In the genomic region with DNA sequence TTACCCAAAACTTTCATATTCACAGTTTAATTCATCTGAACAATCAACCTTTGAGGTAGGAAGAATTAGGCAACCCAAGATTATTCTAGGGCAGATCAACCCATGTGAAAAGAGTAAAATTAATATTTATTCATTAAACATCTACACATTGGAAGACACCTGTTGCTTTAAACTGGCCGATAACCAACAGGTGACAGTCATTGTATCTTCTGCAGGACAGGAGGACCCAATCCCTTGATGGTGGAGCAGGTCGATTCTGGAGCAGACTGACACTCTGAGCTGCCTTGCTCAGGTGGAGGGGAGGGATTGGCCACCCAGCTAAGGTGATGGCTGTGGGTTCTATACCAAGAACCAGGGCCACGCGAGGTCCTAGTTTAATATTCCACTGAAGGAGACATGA, we compare ENCODE assay signal across 34 cellular contexts.
DNase-seq lines count a peak whose midpoint lies in the region; ATAC-seq and TF ChIP-seq lines count a peak whose summit lies in the region.
"Had no signal": no experiment of that assay in that cellular context is flagged by ENCODE, and none has a peak within 500 bp of the region (broad histone marks: within the 10 kb centered on the region; RNA-seq: fewer than 3 reads in every experiment).

No MANE protein-coding gene starts in this region.

- peaks cover 16% of the 10 kb centered on the region for H3K9me1 ChIP-seq in IMR-90 (ENCODE audit: insufficient read depth, low read length)

- peak overlapping the region; percentile 73; the same call in 2 of the 3 replicates for H2BK15ac ChIP-seq in IMR-90 (ENCODE audit: low read depth, low read length)
- H2BK15ac ChIP-seq in mesendoderm (replicated peaks; ENCODE audit: low read depth), result no peak overlapping the region
- H2BK15ac ChIP-seq in neuronal stem cell (ENCODE audit: low read length), result no peak overlapping the region

- H4K5ac ChIP-seq in IMR-90 (ENCODE audit: low read depth, low read length), result peak overlapping the region; percentile 62; the same call in 1 of the 2 replicates
- H4K5ac ChIP-seq in mesendoderm (ENCODE audit: low read length), result no peak overlapping the region

- H3K79me1 ChIP-seq in IMR-90 (ENCODE audit: low read depth in 1 of 2, low read length in 2 of 2), result no peaks in the 10 kb centered on the region
- H3K79me1 ChIP-seq in mesendoderm (ENCODE audit: low read length), result no peaks in the 10 kb centered on the region
- no peaks in the 10 kb centered on the region for H3K79me1 ChIP-seq in neuronal stem cell (ENCODE audit: low read depth, low read length)

- H3K56ac ChIP-seq in IMR-90 (ENCODE audit: extremely low read depth, insufficient read depth, low read length), result no peak overlapping the region
- H3K56ac ChIP-seq in mesendoderm (ENCODE audit: low read length), result no peak overlapping the region

- no peak overlapping the region for H2BK5ac ChIP-seq in IMR-90 (ENCODE audit: low read depth, low read length, poor library complexity, severe bottlenecking)
- no peak overlapping the region for H2BK5ac ChIP-seq in mesendoderm (ENCODE audit: low read length)
- no peak overlapping the region for H2BK5ac ChIP-seq in neuronal stem cell (ENCODE audit: low read length)

- no peaks in the 10 kb centered on the region for H3K9me3 Mint-ChIP-seq in type B pancreatic cell
- H3K9me3 Mint-ChIP-seq: CD8-positive, alpha-beta T cell had no signal

- H2BK120ac ChIP-seq in IMR-90 (ENCODE audit: low read depth, low read length) (peak overlapping the region; percentile 63), mesendoderm (ENCODE audit: low read depth, low read length) (no peak overlapping the region), neuronal stem cell (ENCODE audit: low read depth, low read length) (no peak overlapping the region)

- H3K4me1 ChIP-seq in HEK293 (ENCODE audit: control insufficient read depth, insufficient read depth, low read length), result peaks cover 5% of the 10 kb centered on the region
- peaks cover 24% of the 10 kb centered on the region for H3K4me1 ChIP-seq in IMR-90 (ENCODE audit: control insufficient read depth, insufficient read depth, low read length)
- no peaks in the 10 kb centered on the region for H3K4me1 ChIP-seq in mesendoderm (ENCODE audit: control insufficient read depth, low read depth, low read length)
- peaks cover 0 to 8% of the 10 kb centered on the region in 2 donors for H3K4me1 ChIP-seq in neuronal stem cell (ENCODE audit: control insufficient read depth in 2 of 2, insufficient read depth in 1 of 2, low read depth in 1 of 2, low read length in 2 of 2)
- H3K4me1 ChIP-seq: BE2C, BLaER1 had no signal

- 100% methylated on average over 1 of the region's 4 CpGs; no CpG with 5 or more reads in 1 of the 2 experiments for WGBS in IMR-90 (ENCODE audit: extremely low coverage in 2 of 2, insufficient read length in 1 of 2), 2 experiments
- WGBS in mesendoderm (ENCODE audit: extremely low coverage, insufficient coverage, low lambda C conversion rate), result no CpG with 5 or more reads among the region's 4 CpGs
- no CpG with 5 or more reads among the region's 4 CpGs for WGBS in neuronal stem cell (ENCODE audit: extremely low coverage in 2 of 2, insufficient read length in 2 of 2, insufficient replicate concordance in 1 of 2), 2 donors

- H3K18ac ChIP-seq in IMR-90 (ENCODE audit: low read depth, low read length) (peak overlapping the region; percentile 22; the same call in 1 of the 2 replicates), mesendoderm (ENCODE audit: low read length) (no peak overlapping the region), neuronal stem cell (ENCODE audit: low read length) (no peak overlapping the region)

- H3K4me3 ChIP-seq in HEK293 (ENCODE audit: low read depth, low read length) (no peak overlapping the region), IMR-90 (ENCODE audit: insufficient read depth, low read depth, low read length) (no peak overlapping the region), mesendoderm (ENCODE audit: low read length) (no peak overlapping the region), neuronal stem cell (ENCODE audit: low read length in 2 of 2) (no peak overlapping the region)
- H3K4me3 ChIP-seq: A549; BLaER1; BLaER1 treated with 17β-estradiol and CSF1 and Interleukin-3, amounts not matched to agents 10 nM and 100 nM had no signal

- H3K27me3 ChIP-seq in IMR-90 (ENCODE audit: control insufficient read depth, insufficient read depth, low read length) (no peaks in the 10 kb centered on the region), mesendoderm (ENCODE audit: insufficient read depth, low read length, poor library complexity) (no peaks in the 10 kb centered on the region), neuronal stem cell (ENCODE audit: control insufficient read depth in 3 of 3, insufficient read depth in 3 of 3, low read depth in 1 of 3, low read length in 3 of 3) (no peaks in the 10 kb centered on the region)
- H3K27me3 ChIP-seq: BE2C, BLaER1 had no signal

- H2AK5ac ChIP-seq in IMR-90 (ENCODE audit: low read depth, low read length), result peak overlapping the region; percentile 87
- H2AK5ac ChIP-seq in mesendoderm (ENCODE audit: low read length), result no peak overlapping the region
- H2AK5ac ChIP-seq in neuronal stem cell (ENCODE audit: low read depth, low read length), result no peak overlapping the region

- no TSS peak for BruUV-seq in IMR-90 (replicated peaks; lab: Mats Ljungman, UMichigan)

- peaks cover 35% of the 10 kb centered on the region for H3K4me1 Mint-ChIP-seq in type B pancreatic cell (ENCODE audit: unreplicated experiment)
- H3K4me1 Mint-ChIP-seq: B cell; CD14-positive monocyte; CD4-positive, alpha-beta memory T cell; CD4-positive, CD25-positive, alpha-beta regulatory T cell had no signal

- TF ChIP-seq CTCF in HEK293 (tag by site-specific recombination; IDR thresholded peaks at IDR 0.05), result no peak
- TF ChIP-seq CTCF in IMR-90 (conservative IDR thresholded peaks at IDR 0.05; ENCODE audit: low read depth, low read length), result no peak
- no peak for TF ChIP-seq CTCF in type B pancreatic cell (conservative IDR thresholded peaks at IDR 0.05)

- no peak overlapping the region for H3K27ac ChIP-seq in HEK293 (ENCODE audit: extremely low read depth, low read depth, low read length)
- no peak overlapping the region for H3K27ac ChIP-seq in IMR-90 (ENCODE audit: insufficient read depth, low read length)
- no peak overlapping the region for H3K27ac ChIP-seq in mesendoderm (ENCODE audit: low read depth, low read length)
- H3K27ac ChIP-seq in neuronal stem cell (replicated peaks; ENCODE audit: low read length), result no peak overlapping the region
- H3K27ac ChIP-seq: A549; BLaER1; BLaER1 treated with 17β-estradiol and CSF1 and Interleukin-3, amounts not matched to agents 10 nM and 100 nM; C4-2B had no signal

- no peak overlapping the region for H3K9ac ChIP-seq in IMR-90 (ENCODE audit: low read depth, low read length)
- H3K9ac ChIP-seq in mesendoderm (ENCODE audit: low read length), result no peak overlapping the region
- peak overlapping the region; percentile 40 for H3K9ac ChIP-seq in neuronal stem cell (ENCODE audit: low read depth, low read length, poor library complexity)
- H3K9ac ChIP-seq: BLaER1; BLaER1 treated with 17β-estradiol and CSF1 and Interleukin-3, amounts not matched to agents 10 nM and 100 nM had no signal

- dilution Hi-C loops in IMR-90 (cut with HindIII; ENCODE audit: low sequenced_read_pairs, unreplicated experiment), result no loop called here

- no peak for TF ChIP-seq RAD21 in IMR-90 (IDR thresholded peaks at IDR 0.05; ENCODE audit: low read length)

- H2BK20ac ChIP-seq in IMR-90 (ENCODE audit: low read depth, low read length), result peak overlapping the region; percentile 80; the same call in 1 of the 2 replicates

- H3K23ac ChIP-seq in IMR-90 (ENCODE audit: low read depth, low read length) (no peak overlapping the region), mesendoderm (ENCODE audit: low read length) (peak overlapping the region; percentile 82), neuronal stem cell (ENCODE audit: low read depth, low read length, poor library complexity) (no peak overlapping the region)

- H3K27ac Mint-ChIP-seq in type B pancreatic cell, result no peak overlapping the region
- H3K27ac Mint-ChIP-seq: B cell; CD14-positive monocyte; CD4-positive, alpha-beta memory T cell; CD4-positive, alpha-beta T cell; CD4-positive, CD25-positive, alpha-beta regulatory T cell; CD8-positive, alpha-beta memory T cell; CD8-positive, alpha-beta T cell had no signal

- DNase-seq in IMR-90, result no peak
- no peak for DNase-seq in mesendoderm
- no peak for DNase-seq in neuronal stem cell (ENCODE audit: low spot score)
- DNase-seq in DMS114 treated with DMSO at 0.1 percent for 48 hours (lab: John Stamatoyannopoulos, UW; ENCODE audit: unreplicated experiment), result no peak
- DNase-seq in type B pancreatic cell (ENCODE audit: extremely low spot score, unreplicated experiment), result no peak
- DNase-seq in T1000 (lab: John Stamatoyannopoulos, UW), result no peak
- DNase-seq: 8988T; ACHN; AML-193; BE2C; C1 segment of cervical spinal cord; Caco-2; Calu3; CD4-positive, alpha-beta memory T cell; CD4-positive, alpha-beta T cell; CD4-positive, CD25-positive, alpha-beta regulatory T cell; CD8-positive, alpha-beta memory T cell; CD8-positive, alpha-beta T cell; COR-L47; DMS 273 treated with DMSO at 0.1 percent for 48 hours; DMS153; DMS53; DMS79; DMS79 treated with DMSO at 0.1 percent for 48 hours; DND-41; EL had no signal

- H3K36me3 ChIP-seq in HEK293 (ENCODE audit: control insufficient read depth in 2 of 2, insufficient read depth in 1 of 2, low read length in 2 of 2), result no peaks in the 10 kb centered on the region
- H3K36me3 ChIP-seq in IMR-90 (ENCODE audit: control insufficient read depth, insufficient read depth, low read length), result no peaks in the 10 kb centered on the region
- no peaks in the 10 kb centered on the region for H3K36me3 ChIP-seq in mesendoderm (ENCODE audit: control insufficient read depth, insufficient read depth, low read length)
- no peaks in the 10 kb centered on the region for H3K36me3 ChIP-seq in neuronal stem cell (replicated peaks in 1 of 2; ENCODE audit: control insufficient read depth in 2 of 2, insufficient read depth in 2 of 2, low read length in 2 of 2)
- H3K36me3 ChIP-seq: BE2C; BLaER1; BLaER1 treated with 17β-estradiol and CSF1 and Interleukin-3, amounts not matched to agents 10 nM and 100 nM had no signal

- no peak overlapping the region for H2AK9ac ChIP-seq in IMR-90 (replicated peaks; ENCODE audit: low read depth, low read length, poor library complexity)

- H3K4me2 ChIP-seq in IMR-90 (ENCODE audit: low read depth, low read length) (no peak overlapping the region), mesendoderm (ENCODE audit: low read length) (no peak overlapping the region), neuronal stem cell (ENCODE audit: insufficient read depth, low read length, poor library complexity, severe bottlenecking) (no peak overlapping the region)
- H3K4me2 ChIP-seq: A549; BLaER1; BLaER1 treated with 17β-estradiol and CSF1 and Interleukin-3, amounts not matched to agents 10 nM and 100 nM had no signal

- H2AFZ ChIP-seq in IMR-90 (replicated peaks; ENCODE audit: low read length, poor library complexity) (no peak overlapping the region), neuronal stem cell (ENCODE audit: low read length) (no peak overlapping the region)

- no peak overlapping the region for H4K8ac ChIP-seq in IMR-90 (ENCODE audit: low read depth in 2 of 2, low read length in 2 of 2)
- H4K8ac ChIP-seq in mesendoderm (ENCODE audit: low read depth, low read length), result no peak overlapping the region
- no peak overlapping the region for H4K8ac ChIP-seq in neuronal stem cell (ENCODE audit: low read depth, low read length)

- H4K91ac ChIP-seq in IMR-90 (ENCODE audit: insufficient read depth, low read depth, low read length) (peak overlapping the region; percentile 33; the same call in 1 of the 2 replicates), neuronal stem cell (ENCODE audit: low read depth, low read length, poor library complexity) (no peak overlapping the region)

- H3K36me3 Mint-ChIP-seq in type B pancreatic cell, result no peaks in the 10 kb centered on the region
- H3K36me3 Mint-ChIP-seq: CD14-positive monocyte; CD4-positive, alpha-beta memory T cell; CD4-positive, CD25-positive, alpha-beta regulatory T cell; CD8-positive, alpha-beta T cell had no signal

- intact Hi-C loops in IMR-90 (cut with micrococcal nuclease), result loop anchor here (10.0 kb wide), 1 partner anchor 693 kb away; no protein-coding TSS in a partner anchor

- POLR2A ChIA-PET in HEK293 (lab: Yijun Ruan, JAX), result no interaction called here
- POLR2A ChIA-PET in IMR-90 (lab: Charles Lee; ENCODE audit: unreplicated experiment), result no interaction called here

- no peak overlapping the region; the same call in 1 of the 2 replicates for H3K14ac ChIP-seq in IMR-90 (replicated peaks; ENCODE audit: low read depth, low read length)
- H3K14ac ChIP-seq in neuronal stem cell (ENCODE audit: low read length), result no peak overlapping the region

- H3K4ac ChIP-seq in IMR-90 (ENCODE audit: low read depth, low read length) (peak overlapping the region; percentile 70), mesendoderm (ENCODE audit: low read depth, low read length) (no peak overlapping the region), neuronal stem cell (ENCODE audit: low read length) (no peak overlapping the region)

- H3K27me3 Mint-ChIP-seq in type B pancreatic cell, result no peaks in the 10 kb centered on the region
- H3K27me3 Mint-ChIP-seq: B cell; CD4-positive, alpha-beta T cell; CD4-positive, CD25-positive, alpha-beta regulatory T cell; CD8-positive, alpha-beta memory T cell had no signal

- no peaks in the 10 kb centered on the region for H3K79me2 ChIP-seq in mesendoderm (ENCODE audit: control insufficient read depth, insufficient read depth, low read length)

- H3K9me3 ChIP-seq in HEK293 (ENCODE audit: control insufficient read depth, insufficient read depth, low read depth, low read length) (no peaks in the 10 kb centered on the region), IMR-90 (ENCODE audit: control insufficient read depth, insufficient read depth, low read length) (no peaks in the 10 kb centered on the region), neuronal stem cell (replicated peaks in 1 of 2; ENCODE audit: control insufficient read depth in 2 of 2, insufficient read depth in 1 of 2, low read depth in 1 of 2, low read length in 2 of 2) (no peaks in the 10 kb centered on the region)
- H3K9me3 ChIP-seq: A549; BE2C; BLaER1; BLaER1 treated with 17β-estradiol and CSF1 and Interleukin-3, amounts not matched to agents 10 nM and 100 nM; Caco-2 had no signal

- ATAC-seq in IMR-90 (ENCODE audit: low read depth), result no peak
- ATAC-seq in HG02970 (IDR thresholded peaks at IDR 0.05; ENCODE audit: low FRiP score, unreplicated experiment), result no peak
- ATAC-seq: A549; CD8-positive, alpha-beta T cell had no signal

- CTCF ChIA-PET in HEK293 (lab: Yijun Ruan, JAX) (no interaction called here), IMR-90 (lab: Yijun Ruan, JAX) (no interaction called here)

- H4K20me1 ChIP-seq in IMR-90 (ENCODE audit: insufficient read depth, low read length), result no peaks in the 10 kb centered on the region
- H4K20me1 ChIP-seq: BLaER1 had no signal

- in situ Hi-C loops in IMR-90 (cut with MboI; ENCODE audit: low sequenced_read_pairs), result loop anchor here (10.0 kb wide), 1 partner anchor 227 kb away; the partner anchor contains the start of gene OSR1

- H3K4me3 Mint-ChIP-seq in type B pancreatic cell, result no peak overlapping the region
- H3K4me3 Mint-ChIP-seq: B cell; CD14-positive monocyte; CD4-positive, alpha-beta memory T cell; CD4-positive, alpha-beta T cell; CD4-positive, CD25-positive, alpha-beta regulatory T cell; CD8-positive, alpha-beta memory T cell; CD8-positive, alpha-beta T cell had no signal

- no peak for TF ChIP-seq POLR2A in IMR-90 (IDR thresholded peaks at IDR 0.05; ENCODE audit: low read depth, low read length)

- H2BK12ac ChIP-seq in neuronal stem cell (ENCODE audit: low read length), result no peak overlapping the region
